Comparison of ENCODE assay signal across 1 cellular context in the genomic region with DNA sequence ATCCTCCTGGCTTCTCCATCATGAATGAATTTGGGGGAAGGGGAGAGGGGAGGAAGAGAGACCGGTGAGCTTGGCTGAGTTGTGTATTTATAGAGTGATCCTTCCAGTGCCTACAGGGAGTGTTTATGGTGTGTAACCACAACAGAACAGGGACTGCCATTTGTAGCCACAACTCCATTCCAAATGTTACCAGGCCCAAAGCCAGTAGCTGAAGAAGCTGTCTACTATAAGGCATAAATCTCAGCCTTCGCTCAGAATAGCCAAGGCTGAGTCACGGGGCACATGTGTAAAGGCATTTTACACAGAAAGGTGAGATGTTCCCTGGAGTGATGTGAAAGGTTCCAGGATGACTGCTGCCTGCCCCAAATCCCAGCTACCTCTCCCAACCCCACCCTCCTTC.
TF ChIP-seq lines count a peak whose summit lies in the region.

No MANE protein-coding gene starts in this region.

TF ChIP-seq in IMR-90, 13 proteins besides CTCF, POLR2A, EP300 and RAD21:
- TF ChIP-seq, protein P1, sequence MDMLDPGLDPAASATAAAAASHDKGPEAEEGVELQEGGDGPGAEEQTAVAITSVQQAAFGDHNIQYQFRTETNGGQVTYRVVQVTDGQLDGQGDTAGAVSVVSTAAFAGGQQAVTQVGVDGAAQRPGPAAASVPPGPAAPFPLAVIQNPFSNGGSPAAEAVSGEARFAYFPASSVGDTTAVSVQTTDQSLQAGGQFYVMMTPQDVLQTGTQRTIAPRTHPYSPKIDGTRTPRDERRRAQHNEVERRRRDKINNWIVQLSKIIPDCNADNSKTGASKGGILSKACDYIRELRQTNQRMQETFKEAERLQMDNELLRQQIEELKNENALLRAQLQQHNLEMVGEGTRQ (IDR thresholded peaks at IDR 0.05; ENCODE audit: low read depth, low read length) = no peak
- TF ChIP-seq RCOR1 (IDR thresholded peaks at IDR 0.05; ENCODE audit: insufficient replicate concordance, low read length) (no peak), SMC3 (IDR thresholded peaks at IDR 0.05; ENCODE audit: low read depth, low read length) (no peak), MAFK (IDR thresholded peaks at IDR 0.05; ENCODE audit: low read depth, low read length) (no peak), CHD1 (IDR thresholded peaks at IDR 0.05; ENCODE audit: low read depth, low read length) (no peak), MXI1 (IDR thresholded peaks at IDR 0.05; ENCODE audit: borderline replicate concordance, low read depth, low read length) (no peak), FOS (IDR thresholded peaks at IDR 0.05; ENCODE audit: low read depth, low read length) (no peak), BHLHE40 (IDR thresholded peaks at IDR 0.05; ENCODE audit: low read depth, low read length) (no peak), CEBPB (IDR thresholded peaks at IDR 0.05; ENCODE audit: low read depth, low read length) (no peak), RFX5 (IDR thresholded peaks at IDR 0.05; ENCODE audit: low read depth, low read length) (no peak), NFE2L2 (IDR thresholded peaks at IDR 0.05; ENCODE audit: low read depth, low read length) (no peak), MAZ (IDR thresholded peaks at IDR 0.05; ENCODE audit: borderline replicate concordance, low read depth, low read length) (no peak)
- TF ChIP-seq, protein P2, sequence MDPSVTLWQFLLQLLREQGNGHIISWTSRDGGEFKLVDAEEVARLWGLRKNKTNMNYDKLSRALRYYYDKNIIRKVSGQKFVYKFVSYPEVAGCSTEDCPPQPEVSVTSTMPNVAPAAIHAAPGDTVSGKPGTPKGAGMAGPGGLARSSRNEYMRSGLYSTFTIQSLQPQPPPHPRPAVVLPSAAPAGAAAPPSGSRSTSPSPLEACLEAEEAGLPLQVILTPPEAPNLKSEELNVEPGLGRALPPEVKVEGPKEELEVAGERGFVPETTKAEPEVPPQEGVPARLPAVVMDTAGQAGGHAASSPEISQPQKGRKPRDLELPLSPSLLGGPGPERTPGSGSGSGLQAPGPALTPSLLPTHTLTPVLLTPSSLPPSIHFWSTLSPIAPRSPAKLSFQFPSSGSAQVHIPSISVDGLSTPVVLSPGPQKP (IDR thresholded peaks at IDR 0.05; ENCODE audit: borderline replicate concordance, low read depth, low read length) = no peak
